In the genomic region with DNA sequence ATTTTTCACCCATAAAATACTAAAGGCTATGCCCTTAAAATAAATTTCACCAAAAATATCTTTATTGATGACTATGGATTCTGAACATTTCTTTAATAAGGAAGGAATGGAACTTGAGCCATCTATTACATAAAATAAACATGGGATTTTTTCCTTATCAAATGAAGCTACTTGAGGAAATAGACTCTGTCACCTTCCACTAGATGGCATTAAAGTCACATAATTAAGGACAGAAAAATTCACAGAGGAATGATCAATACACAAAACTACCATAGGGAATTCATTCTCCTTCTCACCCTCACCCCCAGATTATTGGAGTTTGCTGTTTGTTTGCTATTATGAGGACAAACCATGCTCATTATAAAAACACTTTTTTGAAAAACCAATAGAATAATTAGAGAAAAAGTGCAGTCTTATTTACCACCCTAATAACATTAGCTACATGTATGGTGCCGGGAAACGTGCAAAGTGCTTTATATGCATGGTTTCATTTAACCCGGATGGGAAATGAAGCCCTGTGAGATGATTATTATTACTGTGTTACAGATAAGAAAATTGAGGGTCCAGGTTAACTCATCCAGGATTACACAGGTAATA, we compare ENCODE assay signal across 10 cellular contexts. TPM values are rescaled to one million over a fixed set of nuclear protein-coding genes. Genes with fewer than 3 reads are reported as not detected.
DNase-seq lines count a peak whose midpoint lies in the region; ATAC-seq and TF ChIP-seq lines count a peak whose summit lies in the region.
"Had no signal": no experiment of that assay in that cellular context is flagged by ENCODE, and none has a peak within 500 bp of the region (broad histone marks: within the 10 kb centered on the region; RNA-seq: fewer than 3 reads in every experiment).

No MANE protein-coding gene starts in this region.

- H3K27me3 ChIP-seq in KMS-11 (ENCODE audit: insufficient read depth, low read depth) (no peaks in the 10 kb centered on the region), breast epithelium (no peaks in the 10 kb centered on the region)
- H3K27me3 ChIP-seq: SJCRH30 had no signal

- DNase-seq in DMS153 treated with DMSO at 0.1 percent for 48 hours (lab: John Stamatoyannopoulos, UW; ENCODE audit: unreplicated experiment) (peak; percentile 21), breast epithelium (ENCODE audit: low spot score in 2 of 2) (no peak), KG1 (lab: John Stamatoyannopoulos, UW) (no peak)
- no peak for DNase-seq in natural killer cell treated with Interleukin-12 subunit alpha and Interleukin-12 subunit beta and Interleukin-15 and Interleukin-18, amount 100 ng/mL, for 72 hours (ENCODE audit: low spot score)
- no peak for DNase-seq in stimulated activated CD4-positive, alpha-beta T cell treated with anti-CD3 and anti-CD28 coated beads, Interleukin-4, amount 100 ng/mL, for 4 hours

- no peaks in the 10 kb centered on the region for H3K4me1 Mint-ChIP-seq in nephron
- H3K4me1 Mint-ChIP-seq in natural killer cell treated with Interleukin-12 subunit alpha and Interleukin-12 subunit beta and Interleukin-15 and Interleukin-18, amount 100 ng/mL, for 72 hours (ENCODE audit: low read depth in 2 of 2) = no peaks in the 10 kb centered on the region
- H3K4me1 Mint-ChIP-seq: central memory CD8-positive, alpha-beta T cell had no signal

- H3K36me3 Mint-ChIP-seq in nephron (ENCODE audit: low read depth) = no peaks in the 10 kb centered on the region
- H3K36me3 Mint-ChIP-seq in natural killer cell treated with Interleukin-12 subunit alpha and Interleukin-12 subunit beta and Interleukin-15 and Interleukin-18, amount 100 ng/mL, for 72 hours = no peaks in the 10 kb centered on the region

- no peak overlapping the region for H3K4me3 Mint-ChIP-seq in nephron
- no peak overlapping the region for H3K4me3 Mint-ChIP-seq in natural killer cell treated with Interleukin-12 subunit alpha and Interleukin-12 subunit beta and Interleukin-15 and Interleukin-18, amount 100 ng/mL, for 72 hours
- H3K4me3 Mint-ChIP-seq: central memory CD8-positive, alpha-beta T cell had no signal

- H3K27ac ChIP-seq in KMS-11 (no peak overlapping the region), breast epithelium (no peak overlapping the region)
- H3K27ac ChIP-seq: SJCRH30 had no signal

- TF ChIP-seq CTCF in KMS-11 (conservative IDR thresholded peaks at IDR 0.05; ENCODE audit: low read depth, low read length) (peak; percentile 64), breast epithelium (IDR thresholded peaks at IDR 0.05) (peak in 2 of 3 donors; percentile 54 to 56), nephron (IDR thresholded peaks at IDR 0.05; ENCODE audit: unreplicated experiment in 3 of 3) (peak; percentile 53 to 74 (median 55))

- no peak overlapping the region for H3K4me2 ChIP-seq in KMS-11

- no peaks in the 10 kb centered on the region for H3K79me2 ChIP-seq in KMS-11 (ENCODE audit: insufficient read depth, low read depth)

- no peak for TF ChIP-seq POLR2A in breast epithelium (IDR thresholded peaks at IDR 0.05)

- no peaks in the 10 kb centered on the region for H3K9me3 ChIP-seq in breast epithelium
- H3K9me3 ChIP-seq: SJCRH30 had no signal

- no peak overlapping the region for H2AFZ ChIP-seq in KMS-11 (ENCODE audit: low read depth)

- intact Hi-C loops in breast epithelium (cut with DNase I; ENCODE audit: low total_unique reads) = loop anchor here (10.0 kb wide), 1 partner anchor 139 kb away; no protein-coding TSS in a partner anchor

- no peaks in the 10 kb centered on the region for H3K27me3 Mint-ChIP-seq in nephron (ENCODE audit: low read depth)
- peaks cover 0 to 2% of the 10 kb centered on the region in 2 donors for H3K27me3 Mint-ChIP-seq in natural killer cell treated with Interleukin-12 subunit alpha and Interleukin-12 subunit beta and Interleukin-15 and Interleukin-18, amount 100 ng/mL, for 72 hours

- H3K4me3 ChIP-seq in KMS-11 (IDR thresholded peaks at IDR 0.05; ENCODE audit: insufficient read depth, low read depth, low read length) (no peak overlapping the region), breast epithelium (no peak overlapping the region)
- H3K4me3 ChIP-seq: SJCRH30 had no signal

- no peaks in the 10 kb centered on the region for H3K9me3 Mint-ChIP-seq in nephron
- H3K9me3 Mint-ChIP-seq in natural killer cell treated with Interleukin-12 subunit alpha and Interleukin-12 subunit beta and Interleukin-15 and Interleukin-18, amount 100 ng/mL, for 72 hours = no peaks in the 10 kb centered on the region
- H3K9me3 Mint-ChIP-seq: central memory CD8-positive, alpha-beta T cell had no signal

- H4K20me1 ChIP-seq in KMS-11 (ENCODE audit: insufficient read depth) = no peaks in the 10 kb centered on the region

- H3K4me1 ChIP-seq in KMS-11 (ENCODE audit: low read depth, poor library complexity, severe bottlenecking) = no peaks in the 10 kb centered on the region
- H3K4me1 ChIP-seq in breast epithelium = no peaks in the 10 kb centered on the region
- H3K4me1 ChIP-seq: SJCRH30 had no signal

- ATAC-seq in GM18511 (IDR thresholded peaks at IDR 0.05; ENCODE audit: unreplicated experiment) = no peak
- no peak for ATAC-seq in natural killer cell treated with Interleukin-12 subunit alpha and Interleukin-12 subunit beta and Interleukin-15 and Interleukin-18, amount 100 ng/mL, for 72 hours

- H3K36me3 ChIP-seq in KMS-11 (ENCODE audit: insufficient read depth) = no peaks in the 10 kb centered on the region
- no peaks in the 10 kb centered on the region for H3K36me3 ChIP-seq in breast epithelium
- H3K36me3 ChIP-seq: SJCRH30 had no signal

- no peak overlapping the region for H3K9ac ChIP-seq in KMS-11

- H3K27ac Mint-ChIP-seq in nephron = no peak overlapping the region
- H3K27ac Mint-ChIP-seq in natural killer cell treated with Interleukin-12 subunit alpha and Interleukin-12 subunit beta and Interleukin-15 and Interleukin-18, amount 100 ng/mL, for 72 hours = no peak overlapping the region

RNA-seq across cellular contexts. Expression of a gene that starts 21.1 kb away (rescaled TPM):
- total RNA-seq in breast epithelium = under 1 TPM in 1 of 3 donors, not detected in 2; 0.16 TPM
- not detected for total RNA-seq in natural killer cell treated with Interleukin-12 subunit alpha and Interleukin-12 subunit beta and Interleukin-15 and Interleukin-18, amount 100 ng/mL, for 72 hours
- total RNA-seq: SJCRH30 had no signal
